ENCODE assay signal across 9 cellular contexts in genomic region chr6:39377530-39377929, GRCh38. TPM values are rescaled to one million over a fixed set of nuclear protein-coding genes. Genes with fewer than 3 reads are reported as not detected.
DNase-seq lines count a peak whose midpoint lies in the region; ATAC-seq and TF ChIP-seq lines count a peak whose summit lies in the region.
"Had no signal": no experiment of that assay in that cellular context is flagged by ENCODE, and none has a peak within 500 bp of the region (broad histone marks: within the 10 kb centered on the region; RNA-seq: fewer than 3 reads in every experiment).

No MANE protein-coding gene starts in this region.

- TF ChIP-seq EP300 in upper lobe of left lung (IDR thresholded peaks at IDR 0.05) = no peak

- WGBS in GM23248 (ENCODE audit: low coverage in 1 of 2, low lambda C conversion rate in 2 of 2, missing lambda C conversion rate in 2 of 2), 2 experiments = 3 to 4% methylated on average over 6 of the region's 6 CpGs
- WGBS in upper lobe of left lung, 2 donors = 3 to 16% methylated on average over 6 of the region's 6 CpGs

- no peaks in the 10 kb centered on the region for H3K36me3 Mint-ChIP-seq in Caco-2 (ENCODE audit: insufficient read depth, unreplicated experiment)

- H3K4me1 ChIP-seq in Caco-2 (no peaks in the 10 kb centered on the region), GM23248 (ENCODE audit: insufficient read depth) (no peaks in the 10 kb centered on the region), upper lobe of left lung (peaks cover 0 to 8% (median 3%) of the 10 kb centered on the region in 4 donors)

- no peaks in the 10 kb centered on the region for H3K36me3 ChIP-seq in Caco-2 (ENCODE audit: control insufficient read depth, insufficient read depth, low read length)
- H3K36me3 ChIP-seq in GM23248 (ENCODE audit: low read depth) = no peaks in the 10 kb centered on the region
- no peaks in the 10 kb centered on the region for H3K36me3 ChIP-seq in upper lobe of left lung
- H3K36me3 ChIP-seq: neutrophil had no signal

- H3K9me3 ChIP-seq in Caco-2 = no peaks in the 10 kb centered on the region
- no peaks in the 10 kb centered on the region for H3K9me3 ChIP-seq in GM23248 (ENCODE audit: low read depth)
- no peaks in the 10 kb centered on the region for H3K9me3 ChIP-seq in upper lobe of left lung
- H3K9me3 ChIP-seq: neutrophil had no signal

- H3K9me3 Mint-ChIP-seq in Caco-2 (ENCODE audit: unreplicated experiment) = no peaks in the 10 kb centered on the region

- CTCF ChIA-PET in Caco-2 (lab: Charles Lee) = no interaction called here

- H3K27me3 ChIP-seq in Caco-2 (replicated peaks; ENCODE audit: control insufficient read depth, insufficient read depth, low read length) = no peaks in the 10 kb centered on the region; the same call in 1 of the 2 replicates
- no peaks in the 10 kb centered on the region for H3K27me3 ChIP-seq in GM23248 (replicated peaks; ENCODE audit: insufficient read depth)
- H3K27me3 ChIP-seq in upper lobe of left lung = no peaks in the 10 kb centered on the region

- no peak overlapping the region for H3K27ac Mint-ChIP-seq in Caco-2 (ENCODE audit: unreplicated experiment)

- peaks cover 12% of the 10 kb centered on the region for H3K27me3 Mint-ChIP-seq in Caco-2 (ENCODE audit: insufficient read depth, unreplicated experiment)

- no peak overlapping the region for H3K27ac ChIP-seq in GM23248
- H3K27ac ChIP-seq in upper lobe of left lung = no peak overlapping the region
- H3K27ac ChIP-seq: neutrophil had no signal

- intact Hi-C loops in Caco-2 (cut with micrococcal nuclease; ENCODE audit: unreplicated experiment) = loop anchor here (1.0 to 10.0 kb wide), 4 partner anchors 187 to 931 kb away; partner anchors contain the start of gene KIF6

- no TSS peak for BruUV-seq in Caco-2 (replicated peaks; lab: Mats Ljungman, UMichigan)

- H3K79me2 ChIP-seq in GM23248 (ENCODE audit: insufficient read depth) = no peaks in the 10 kb centered on the region

- H3K4me3 Mint-ChIP-seq in Caco-2 (ENCODE audit: unreplicated experiment) = no peak overlapping the region

- no peak overlapping the region for H3K4me3 ChIP-seq in Caco-2 (ENCODE audit: low read depth, low read length)
- no peak overlapping the region for H3K4me3 ChIP-seq in GM23248
- H3K4me3 ChIP-seq in upper lobe of left lung = no peak overlapping the region

- H3K4me2 ChIP-seq in GM23248 (ENCODE audit: unreplicated experiment) = no peak overlapping the region

- TF ChIP-seq POLR2A in upper lobe of left lung (IDR thresholded peaks at IDR 0.05) = no peak

- peak; percentile 88 for ATAC-seq in left lobe of liver
- peak; percentile 79 to 88 for ATAC-seq in upper lobe of left lung (ENCODE audit: low FRiP score in 2 of 2)

- POLR2A ChIA-PET in Caco-2 (lab: Charles Lee) = interaction anchor here (0.6 kb wide), 1 partner anchor 469 kb away, joined by 3 read pairs; no protein-coding TSS in a partner anchor

- no peak overlapping the region for H3K9ac ChIP-seq in GM23248

- in situ Hi-C loops in GM23248 (cut with MboI) = loop anchor here (10.0 kb wide), 1 partner anchor 507 kb away; no protein-coding TSS in a partner anchor

- H3K9me2 ChIP-seq in GM23248 (ENCODE audit: insufficient read depth) = no peaks in the 10 kb centered on the region

- TF ChIP-seq CTCF in Caco-2 (IDR thresholded peaks at IDR 0.05; ENCODE audit: insufficient read depth in 1 of 2, low read depth in 1 of 2, low read length in 1 of 2, severe bottlenecking in 1 of 2, unreplicated experiment in 1 of 2) = peak; percentile 45 to 76
- peak in 5 of 6 experiments; percentile 21 to 65 (median 49) for TF ChIP-seq CTCF in upper lobe of left lung (IDR thresholded peaks at IDR 0.05)

- no peaks in the 10 kb centered on the region for H3F3A ChIP-seq in GM23248 (ENCODE audit: insufficient read depth)

- peak; percentile 59 to 67 for DNase-seq in Caco-2
- peak; percentile 88 for DNase-seq in GM23248
- peak; percentile 60 for DNase-seq in NCI-H748 treated with DMSO at 0.1 percent for 48 hours (lab: John Stamatoyannopoulos, UW)
- peak; percentile 62 for DNase-seq in cerebellum (ENCODE audit: low spot score)
- peak; percentile 66 for DNase-seq in left lobe of liver (ENCODE audit: low spot score)
- DNase-seq in upper lobe of left lung = peak in 1 of 2 donors; percentile 52
- DNase-seq in stimulated activated naive CD4-positive, alpha-beta T cell treated with Interleukin-2 at 50 U/mL for 16 hours (lab: John Stamatoyannopoulos, UW) = no peak
- DNase-seq in T-helper 1 cell = no peak

- H4K20me1 ChIP-seq in GM23248 (ENCODE audit: insufficient read depth) = no peaks in the 10 kb centered on the region

- H3K4me1 Mint-ChIP-seq in Caco-2 (ENCODE audit: low read depth, unreplicated experiment) = no peaks in the 10 kb centered on the region

- peak overlapping the region; percentile 57; the same call in 1 of the 2 replicates for H2AFZ ChIP-seq in GM23248

RNA-seq across cellular contexts. Expression of gene KCNK16, which starts 55.0 kb away (rescaled TPM):
- total RNA-seq in Caco-2 (2022) (not detected in 2 replicates), cerebellum (not detected), left lobe of liver (not detected), upper lobe of left lung (not detected)
- total RNA-seq in GM23248 (2014; rRNA removed; shearing (Covaris generic)) = not detected in 2 replicates
- polyA plus RNA-seq in GM23248 (2016; fragmentation: Nextera tagmentation; extraction: Ambion mirVana) = not detected in 2 replicates

Comparison
In these comparisons a context has a peak if more than half of its experiments do, and no peak if none do; other contexts are left out.
1. DNase-seq: peak in Caco-2 (2 of 2), GM23248 (single experiment), NCI-H748 treated with DMSO at 0.1 percent for 48 hours (single experiment), cerebellum (single experiment) and left lobe of liver (single experiment); none in stimulated activated naive CD4-positive, alpha-beta T cell treated with Interleukin-2 at 50 U/mL for 16 hours (single experiment) and T-helper 1 cell (0 of 5).